ENCODE assay signal across 20 cellular contexts in genomic region chr15:72086010-72086697, GRCh38. TPM values are rescaled to one million over a fixed set of nuclear protein-coding genes. Genes with fewer than 3 reads are reported as not detected.
DNase-seq lines count a peak whose midpoint lies in the region; ATAC-seq and TF ChIP-seq lines count a peak whose summit lies in the region.
"Had no signal": no experiment of that assay in that cellular context is flagged by ENCODE, and none has a peak within 500 bp of the region (broad histone marks: within the 10 kb centered on the region; RNA-seq: fewer than 3 reads in every experiment).

No MANE protein-coding gene starts in this region.

- H3K4me1 Mint-ChIP-seq in endodermal cell = no peaks in the 10 kb centered on the region
- H3K4me1 Mint-ChIP-seq: activated naive CD4-positive, alpha-beta T cell treated with anti-CD3 and anti-CD28 coated beads, Interleukin-2, amount 10 ng/mL, durations not matched to agents 7 days and 5 days had no signal

- H3K36me3 ChIP-seq in heart left ventricle (no peaks in the 10 kb centered on the region), endodermal cell (ENCODE audit: control insufficient read depth, insufficient read depth, low read length) (no peaks in the 10 kb centered on the region), HAP-1 (replicated peaks) (no peaks in the 10 kb centered on the region)
- H3K36me3 ChIP-seq: MG63 had no signal

- H3K27ac ChIP-seq in heart left ventricle (no peak overlapping the region), endodermal cell (ENCODE audit: low read depth, low read length) (no peak overlapping the region)
- H3K27ac ChIP-seq: C4-2B had no signal

- TF ChIP-seq POLR2A in heart left ventricle (IDR thresholded peaks at IDR 0.05) = no peak

- H3K4me3 ChIP-seq in heart left ventricle = no peak overlapping the region
- no peak overlapping the region for H3K4me3 ChIP-seq in endodermal cell (ENCODE audit: low read length)
- no peak overlapping the region for H3K4me3 ChIP-seq in HAP-1
- H3K4me3 ChIP-seq: MG63 had no signal

- H3K27me3 ChIP-seq in heart left ventricle (no peaks in the 10 kb centered on the region), endodermal cell (ENCODE audit: control insufficient read depth, insufficient read depth, low read length, poor library complexity, severe bottlenecking) (no peaks in the 10 kb centered on the region), HAP-1 (ENCODE audit: low read depth) (no peaks in the 10 kb centered on the region)
- H3K27me3 ChIP-seq: MG63 had no signal

- H3K9ac ChIP-seq in endodermal cell (ENCODE audit: extremely low read depth, low read length, poor library complexity, severe bottlenecking) = no peak overlapping the region

- ATAC-seq in heart left ventricle (peak; percentile 55 to 83 (median 78)), GM21360 (IDR thresholded peaks at IDR 0.05; ENCODE audit: unreplicated experiment) (no peak)
- ATAC-seq: activated T-cell treated with anti-CD3 and anti-CD28 coated beads, Interleukin-2, amount 50 U/mL, for 72 hours had no signal

- H3K27me3 Mint-ChIP-seq in endodermal cell (ENCODE audit: insufficient read depth) = peaks cover 12% of the 10 kb centered on the region
- H3K27me3 Mint-ChIP-seq: activated naive CD4-positive, alpha-beta T cell treated with anti-CD3 and anti-CD28 coated beads, Interleukin-2, amount 10 ng/mL, durations not matched to agents 7 days and 5 days; memory B cell; naive B cell had no signal

- H3K4me1 ChIP-seq in heart left ventricle = peaks cover 0 to 12% (median 0%) of the 10 kb centered on the region in 12 donors
- H3K4me1 ChIP-seq in endodermal cell (ENCODE audit: control insufficient read depth, insufficient read depth, low read length) = no peaks in the 10 kb centered on the region
- no peaks in the 10 kb centered on the region for H3K4me1 ChIP-seq in HAP-1

- peaks cover 21% of the 10 kb centered on the region for H3K9me3 Mint-ChIP-seq in endodermal cell

- H3K9me3 ChIP-seq in heart left ventricle = peaks cover 0 to 4% (median 0%) of the 10 kb centered on the region in 12 donors
- peaks cover 6% of the 10 kb centered on the region for H3K9me3 ChIP-seq in endodermal cell (ENCODE audit: control insufficient read depth, low read length)
- 0 out of 2 replicates have a peak, but pooled peaks cover 3% of the 10 kb centered on the region for H3K9me3 ChIP-seq in HAP-1

- intact Hi-C loops in heart left ventricle (cut with DNase I) = no loop called here

- no peak overlapping the region for H3K27ac Mint-ChIP-seq in endodermal cell
- H3K27ac Mint-ChIP-seq: activated naive CD4-positive, alpha-beta T cell treated with anti-CD3 and anti-CD28 coated beads, Interleukin-2, amount 10 ng/mL, durations not matched to agents 7 days and 5 days; activated T-cell treated with anti-CD3 and anti-CD28 coated beads, Interleukin-2, amount 50 U/mL, for 72 hours; memory B cell; naive B cell had no signal

- H3K4me3 Mint-ChIP-seq in endodermal cell = no peak overlapping the region
- H3K4me3 Mint-ChIP-seq: activated naive CD4-positive, alpha-beta T cell treated with anti-CD3 and anti-CD28 coated beads, Interleukin-2, amount 10 ng/mL, durations not matched to agents 7 days and 5 days; activated T-cell treated with anti-CD3 and anti-CD28 coated beads, Interleukin-2, amount 50 U/mL, for 72 hours; memory B cell had no signal

- DNase-seq in COLO668 (lab: John Stamatoyannopoulos, UW; ENCODE audit: unreplicated experiment) = peak; percentile 28
- DNase-seq in NCI-H226 = peak; percentile 20
- DNase-seq in heart left ventricle = peak in 3 of 5 donors; percentile 11 to 32 (median 23)
- peak; percentile 38 for DNase-seq in mucosa of gallbladder (ENCODE audit: low spot score)
- DNase-seq in 8988T = no peak
- no peak for DNase-seq in endodermal cell
- no peak for DNase-seq in HAP-1 (ENCODE audit: low spot score in 2 of 2)
- DNase-seq: activated naive CD4-positive, alpha-beta T cell treated with anti-CD3 and anti-CD28 coated beads, Interleukin-2, amount 10 ng/mL, durations not matched to agents 7 days and 5 days; activated T-cell treated with anti-CD3 and anti-CD28 coated beads, Interleukin-2, amount 50 U/mL, for 72 hours; amygdala; EL; MG63; naive B cell; NCI-H1417 treated with DMSO at 0.1 percent for 48 hours; NCI-H524 treated with DMSO at 0.1 percent for 48 hours; retina; SIG-M5 had no signal

- TF ChIP-seq CTCF in heart left ventricle (IDR thresholded peaks at IDR 0.05) (no peak), endodermal cell (conservative IDR thresholded peaks at IDR 0.05) (no peak)

- WGBS in heart left ventricle, 4 donors = 86 to 94% (median 89%) methylated on average over 10 to 11 of the region's 11 CpGs
- WGBS in endodermal cell (ENCODE audit: insufficient coverage in 1 of 2, insufficient read length in 1 of 2), 2 experiments = 92 to 95% methylated on average over 2 to 11 of the region's 11 CpGs

- peaks cover 30% of the 10 kb centered on the region for H3K36me3 Mint-ChIP-seq in endodermal cell (ENCODE audit: low read depth)
- H3K36me3 Mint-ChIP-seq: activated naive CD4-positive, alpha-beta T cell treated with anti-CD3 and anti-CD28 coated beads, Interleukin-2, amount 10 ng/mL, durations not matched to agents 7 days and 5 days had no signal

- in situ Hi-C loops in HAP-1 (cut with MboI; ENCODE audit: low sequenced_read_pairs) = no loop called here

RNA-seq across cellular contexts. Expression of gene MYO9A, which starts 31.8 kb away (rescaled TPM):
- 10 to 100 TPM; 23.9 to 33.9 (median 30.6) TPM for total RNA-seq in heart left ventricle
- 10 to 100 TPM in 1 of 2 donors, 1 to 10 TPM in 1; 3.2 to 10.9 TPM for polyA plus RNA-seq in heart left ventricle
- 33.4 TPM for total RNA-seq in mucosa of gallbladder
- total RNA-seq in endodermal cell = 10 to 100 TPM; 34.9 to 36.4 TPM
- polyA plus RNA-seq in endodermal cell (2013, experiment 1 of 2) = 12.1 TPM
- polyA plus RNA-seq in endodermal cell (2013, experiment 2 of 2) = 12.4 TPM

RNA-seq across cellular contexts. Expression of gene SENP8, which starts 32.0 kb away (rescaled TPM):
- total RNA-seq in heart left ventricle = 1 to 10 TPM; 2.9 to 7.6 (median 5.3) TPM
- polyA plus RNA-seq in heart left ventricle = 1 to 10 TPM; 2.1 to 3.1 TPM
- 4.8 TPM for total RNA-seq in mucosa of gallbladder
- total RNA-seq in endodermal cell = 1 to 10 TPM; 4.7 to 6.6 TPM
- 6.4 TPM for polyA plus RNA-seq in endodermal cell (2013, experiment 1 of 2)
- 6.0 TPM for polyA plus RNA-seq in endodermal cell (2013, experiment 2 of 2)

Comparison
In these comparisons a context has a peak if more than half of its experiments do, and no peak if none do; other contexts are left out.
1. DNase-seq: peak in COLO668 (single experiment), NCI-H226 (single experiment), heart left ventricle (3 of 5) and mucosa of gallbladder (single experiment); none in 8988T (single experiment), endodermal cell (single experiment) and HAP-1 (0 of 2).